ENCODE assay signal across 33 cellular contexts in the genomic region with DNA sequence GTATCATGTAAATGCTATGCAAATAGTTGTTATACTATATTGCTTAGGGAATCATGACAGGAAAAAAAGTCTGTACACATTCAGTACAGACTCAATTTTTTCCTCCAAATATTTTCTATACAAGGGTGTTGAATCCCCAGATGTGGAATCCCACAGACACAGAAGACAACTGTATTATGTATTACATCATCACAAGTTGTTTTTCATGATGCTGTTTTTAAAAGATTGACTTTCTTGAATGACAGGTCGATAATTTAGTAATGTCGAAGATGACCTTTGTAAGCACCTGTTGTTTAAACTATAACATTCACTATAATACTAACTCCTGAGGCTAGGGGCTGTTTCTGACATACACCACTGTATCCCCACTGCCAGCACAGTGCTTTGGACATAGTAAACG.
"Had no signal": no experiment of that assay in that cellular context is flagged by ENCODE, and none has a peak within 500 bp of the region (broad histone marks: within the 10 kb centered on the region; RNA-seq: fewer than 3 reads in every experiment).

No MANE protein-coding gene starts in this region.

- ATAC-seq: activated CD8-positive, alpha-beta T cell treated with anti-CD3 and anti-CD28 coated beads for 36 hours; activated naive CD4-positive, alpha-beta T cell treated with anti-CD3 and anti-CD28 coated beads, Interleukin-2, amount 50 U/mL, for 72 hours; activated T-cell treated with anti-CD3 and anti-CD28 coated beads, Interleukin-2, amount 50 U/mL, for 4 hours; activated T-cell treated with anti-CD3 and anti-CD28 coated beads, Interleukin-2, amount 50 U/mL, for 72 hours; activated T-helper 17 cell treated with anti-CD3 and anti-CD28 coated beads, Interleukin-2, amount 50 U/mL, for 72 hours; body of pancreas; T-helper 17 cell had no signal

- H3K4me1 ChIP-seq: breast epithelium had no signal

- DNase-seq: activated B cell treated with CpG ODN at 0.5 μM for 24 hours; activated CD4-positive, alpha-beta memory T cell treated with anti-CD3 and anti-CD28 coated beads for 36 hours; activated CD4-positive, alpha-beta T cell treated with anti-CD3 and anti-CD28 coated beads for 4 hours; activated CD4-positive, alpha-beta T cell treated with anti-CD3 and anti-CD28 coated beads, Interleukin-2, amount 10 ng/mL, durations not matched to agents 24 days and 14 days; activated CD4-positive, alpha-beta T cell treated with anti-CD3 and anti-CD28 coated beads, Interleukin-2, amount 50 U/mL, for 1 hour; activated CD4-positive, alpha-beta T cell treated with anti-CD3 and anti-CD28 coated beads, Interleukin-2, amount 50 U/mL, for 4 hours; activated CD4-positive, CD25-positive, alpha-beta regulatory T cell treated with anti-CD3 and anti-CD28 coated beads, Interleukin-2, amount 50 U/mL, for 72 hours; activated CD8-positive, alpha-beta memory T cell treated with anti-CD3 and anti-CD28 coated beads, Interleukin-2, amount 50 U/mL, for 4 hours; activated CD8-positive, alpha-beta T cell treated with anti-CD3 and anti-CD28 coated beads for 36 hours; activated effector memory CD4-positive, alpha-beta T cell treated with anti-CD3 and anti-CD28 coated beads, Interleukin-2, amount 50 U/mL, for 16 hours; activated gamma-delta T cell treated with Interleukin-2 at 50 U/mL for 16 hours; activated naive CD4-positive, alpha-beta T cell; activated naive CD4-positive, alpha-beta T cell treated with anti-CD3 and anti-CD28 coated beads for 36 hours; activated naive CD4-positive, alpha-beta T cell treated with anti-CD3 and anti-CD28 coated beads, Interleukin-2, amount 50 U/mL, for 16 hours; activated naive CD8-positive, alpha-beta T cell treated with anti-CD3 and anti-CD28 coated beads for 36 hours; activated T-cell treated with anti-CD3 and anti-CD28 coated beads for 4 hours; activated T-cell treated with anti-CD3 and anti-CD28 coated beads, Interleukin-2, amount 50 U/mL, for 1 hour; activated T-cell treated with anti-CD3 and anti-CD28 coated beads, Interleukin-2, amount 50 U/mL, for 4 hours; activated T-cell treated with anti-CD3 and anti-CD28 coated beads, Interleukin-2, amount 50 U/mL, for 72 hours; adrenal gland; amniotic stem cell; aorta; body of pancreas; brain microvascular endothelial cell; central memory CD4-positive, alpha-beta T cell; T-helper 17 cell; T1000 had no signal

- H3K27ac ChIP-seq: body of pancreas, brain microvascular endothelial cell, breast epithelium, VCaP had no signal

- FAIRE-seq: astrocyte, TTC549 had no signal

- H3K27me3 ChIP-seq: adrenal gland, body of pancreas, brain microvascular endothelial cell, breast epithelium had no signal

- H3K4me3 ChIP-seq: adrenal gland, body of pancreas, breast epithelium had no signal

- H3K36me3 ChIP-seq: breast epithelium had no signal

- H3K9me3 ChIP-seq: adrenal gland, body of pancreas, breast epithelium had no signal
